17 cellular contexts compared by ENCODE assay signal in genomic region chr19:20612711-20613316, GRCh38. TPM values are rescaled to one million over a fixed set of nuclear protein-coding genes. Genes with fewer than 3 reads are reported as not detected.
DNase-seq lines count a peak whose midpoint lies in the region; ATAC-seq and TF ChIP-seq lines count a peak whose summit lies in the region.
"Had no signal": no experiment of that assay in that cellular context is flagged by ENCODE, and none has a peak within 500 bp of the region (broad histone marks: within the 10 kb centered on the region; RNA-seq: fewer than 3 reads in every experiment).

No MANE protein-coding gene starts in this region.

- no peaks in the 10 kb centered on the region for H3K4me1 Mint-ChIP-seq in Caco-2 (ENCODE audit: low read depth, unreplicated experiment)

- peaks cover 33% of the 10 kb centered on the region for H3K9me3 Mint-ChIP-seq in Caco-2 (ENCODE audit: unreplicated experiment)

- H3K27me3 ChIP-seq in dorsolateral prefrontal cortex (no peaks in the 10 kb centered on the region), spleen (replicated peaks in 1 of 7) (no peaks in the 10 kb centered on the region), Peyer's patch (no peaks in the 10 kb centered on the region), Caco-2 (replicated peaks; ENCODE audit: control insufficient read depth, insufficient read depth, low read length) (no peaks in the 10 kb centered on the region)
- H3K27me3 ChIP-seq: BE2C had no signal

- no peaks in the 10 kb centered on the region for H3K27me3 Mint-ChIP-seq in Caco-2 (ENCODE audit: insufficient read depth, unreplicated experiment)

- no peak for TF ChIP-seq POLR2A in spleen (IDR thresholded peaks at IDR 0.05)
- no peak for TF ChIP-seq POLR2A in Peyer's patch (IDR thresholded peaks at IDR 0.05)

- H3K4me1 ChIP-seq in spleen (peaks cover 0 to 7% (median 0%) of the 10 kb centered on the region in 6 donors), Peyer's patch (no peaks in the 10 kb centered on the region), Caco-2 (no peaks in the 10 kb centered on the region)
- H3K4me1 ChIP-seq: BE2C had no signal

- no peaks in the 10 kb centered on the region for H3K36me3 Mint-ChIP-seq in Caco-2 (ENCODE audit: insufficient read depth, unreplicated experiment)

- H3K9me3 ChIP-seq in spleen (peaks cover 0 to 100% (median 87%) of the 10 kb centered on the region in 8 donors), Peyer's patch (peaks cover 0 to 28% (median 0%) of the 10 kb centered on the region in 4 donors), Caco-2 (no peaks in the 10 kb centered on the region; the same call in 1 of the 2 replicates)
- H3K9me3 ChIP-seq: BE2C had no signal

- CTCF ChIA-PET in Caco-2 (lab: Charles Lee): no interaction called here

- BruUV-seq in Caco-2 (replicated peaks; lab: Mats Ljungman, UMichigan): no TSS peak

- intact Hi-C loops in dorsolateral prefrontal cortex (cut with DNase I): no loop called here
- intact Hi-C loops in spleen (cut with DNase I; ENCODE audit: low total_unique reads): no loop called here
- intact Hi-C loops in Caco-2 (cut with micrococcal nuclease; ENCODE audit: unreplicated experiment): no loop called here

- ATAC-seq in HG02623 (IDR thresholded peaks at IDR 0.05; ENCODE audit: unreplicated experiment): no peak
- ATAC-seq: left lobe of liver; stimulated activated naive CD8-positive, alpha-beta T cell treated with anti-CD3 and anti-CD28 coated beads, Interleukin-15, Interleukin-2, amounts not matched to agents 100 U/mL and 50 U/mL, for 24 hours had no signal

- H3K27ac ChIP-seq in dorsolateral prefrontal cortex: no peak overlapping the region
- peak overlapping the region in 2 of 8 donors; percentile 18 to 49 for H3K27ac ChIP-seq in spleen
- no peak overlapping the region for H3K27ac ChIP-seq in Peyer's patch

- no peak overlapping the region for H3K27ac Mint-ChIP-seq in Caco-2 (ENCODE audit: unreplicated experiment)

- no peaks in the 10 kb centered on the region for H3K36me3 ChIP-seq in spleen
- no peaks in the 10 kb centered on the region for H3K36me3 ChIP-seq in Peyer's patch
- no peaks in the 10 kb centered on the region for H3K36me3 ChIP-seq in Caco-2 (ENCODE audit: control insufficient read depth, insufficient read depth, low read length)
- H3K36me3 ChIP-seq: BE2C had no signal

- H3K4me3 Mint-ChIP-seq in Caco-2 (ENCODE audit: unreplicated experiment): no peak overlapping the region

- POLR2A ChIA-PET in Caco-2 (lab: Charles Lee): no interaction called here

- DNase-seq in AG09309 (ENCODE audit: low read depth) (no peak), NCI-H69 (lab: John Stamatoyannopoulos, UW) (peak; percentile 5), dorsolateral prefrontal cortex (no peak), spleen (no peak), Peyer's patch (no peak), Caco-2 (no peak)
- DNase-seq: activated CD4-positive, alpha-beta T cell treated with anti-CD3 and anti-CD28 coated beads, Interleukin-2, amount 50 U/mL, for 48 hours; activated naive CD4-positive, alpha-beta T cell treated with anti-CD3 and anti-CD28 coated beads, Interleukin-2, amount 50 U/mL, for 16 hours; activated T-cell treated with anti-CD3 and anti-CD28 coated beads, Interleukin-2, amount 50 U/mL, for 1 hour; BE2C; DMS153; Karpas-422; NCI-H1436; NCI-H2227 treated with DMSO at 0.1 percent for 48 hours; stimulated activated naive CD8-positive, alpha-beta T cell treated with anti-CD3 and anti-CD28 coated beads, Interleukin-15, Interleukin-2, amounts not matched to agents 100 U/mL and 50 U/mL, for 24 hours had no signal

- TF ChIP-seq CTCF in AG09309 (IDR thresholded peaks at IDR 0.05; ENCODE audit: control insufficient read depth, insufficient read depth, low read depth, low read length, missing control alignments) (no peak), dorsolateral prefrontal cortex (IDR thresholded peaks at IDR 0.05 in 54 of 56, conservative IDR thresholded peaks at IDR 0.05 in 2 of 56; ENCODE audit: low read depth in 1 of 56, partially characterized antibody in 56 of 56) (no peak), spleen (IDR thresholded peaks at IDR 0.05 in 8 of 11, conservative IDR thresholded peaks at IDR 0.05 in 3 of 11) (no peak), Peyer's patch (IDR thresholded peaks at IDR 0.05) (no peak), Caco-2 (IDR thresholded peaks at IDR 0.05; ENCODE audit: insufficient read depth in 1 of 2, low read depth in 1 of 2, low read length in 1 of 2, severe bottlenecking in 1 of 2, unreplicated experiment in 1 of 2) (no peak)

- peak overlapping the region; percentile 26 for H3K4me3 ChIP-seq in AG09309 (ENCODE audit: control insufficient read depth, low read depth, low read length)
- peak overlapping the region in 42 of 59 donors; percentile 1 to 55 (median 29) for H3K4me3 ChIP-seq in dorsolateral prefrontal cortex
- H3K4me3 ChIP-seq in spleen: peak overlapping the region in 7 of 8 donors; percentile 5 to 56 (median 23)
- H3K4me3 ChIP-seq in Peyer's patch: no peak overlapping the region
- H3K4me3 ChIP-seq in Caco-2 (ENCODE audit: low read depth, low read length): no peak overlapping the region

- 20 to 39% (median 25%) methylated on average over 4 to 5 of the region's 5 CpGs for WGBS in spleen, 5 donors

RNA-seq across cellular contexts. Expression of gene ZNF737, which starts 47.2 kb away (rescaled TPM):
- total RNA-seq in dorsolateral prefrontal cortex (10 to 100 TPM; 21.0 to 49.3 (median 35.2) TPM), spleen (10 to 100 TPM; 17.8 to 33.0 (median 21.1) TPM), Peyer's patch (10 to 100 TPM in 3 of 4 donors, 1 to 10 TPM in 1; 7.7 to 60.2 (median 13.8) TPM), Caco-2 (2022) (2.1 and 2.9 TPM in 2 replicates)
- 1 to 10 TPM; 3.2 to 5.2 (median 5.0) TPM for polyA plus RNA-seq in spleen

RNA-seq across cellular contexts. Expression of gene ZNF626, which starts 48.6 kb away (rescaled TPM):
- total RNA-seq in dorsolateral prefrontal cortex (10 to 100 TPM; 11.7 to 26.9 (median 18.8) TPM), spleen (10 to 100 TPM; 12.9 to 26.2 (median 13.9) TPM), Peyer's patch (10 to 100 TPM in 1 of 4 donors, 1 to 10 TPM in 3; 1.3 to 11.6 (median 2.2) TPM), Caco-2 (2022) (not detected in 2 replicates)
- 1 to 10 TPM; 3.8 to 6.0 (median 4.8) TPM for polyA plus RNA-seq in spleen

Comparison
In these comparisons a context has a peak if more than half of its experiments do, and no peak if none do; other contexts are left out.
1. H3K4me3 ChIP-seq: peak in AG09309 (single experiment), dorsolateral prefrontal cortex (42 of 59) and spleen (7 of 8); none in Peyer's patch (0 of 4) and Caco-2 (single experiment).